17 cellular contexts compared by ENCODE assay signal in genomic region chr16:68774982-68775381, GRCh38. TPM values are rescaled to one million over a fixed set of nuclear protein-coding genes. Genes with fewer than 3 reads are reported as not detected.
DNase-seq lines count a peak whose midpoint lies in the region; ATAC-seq and TF ChIP-seq lines count a peak whose summit lies in the region.
"Had no signal": no experiment of that assay in that cellular context is flagged by ENCODE, and none has a peak within 500 bp of the region (broad histone marks: within the 10 kb centered on the region; RNA-seq: fewer than 3 reads in every experiment).

No MANE protein-coding gene starts in this region.

- H3K9me3 ChIP-seq in hepatocyte (ENCODE audit: low read depth) (no peaks in the 10 kb centered on the region), heart left ventricle (no peaks in the 10 kb centered on the region), breast epithelium (no peaks in the 10 kb centered on the region)
- H3K9me3 ChIP-seq: BLaER1 had no signal

- no peak overlapping the region for H3K4me2 ChIP-seq in hepatocyte
- H3K4me2 ChIP-seq: BLaER1 had no signal

- TF ChIP-seq POLR2A in heart left ventricle (IDR thresholded peaks at IDR 0.05) (no peak), breast epithelium (IDR thresholded peaks at IDR 0.05) (no peak)

- H2AFZ ChIP-seq in hepatocyte, result no peak overlapping the region

- 76% methylated on average over 5 of the region's 5 CpGs for WGBS in hepatocyte (ENCODE audit: low lambda C conversion rate, missing lambda C conversion rate)
- 79 to 91% (median 87%) methylated on average over 5 of the region's 5 CpGs for WGBS in heart left ventricle, 4 donors

- H3K27ac ChIP-seq in VCaP (peak overlapping the region; percentile 91; the same call in 1 of the 2 replicates), hepatocyte (peak overlapping the region; percentile 8), heart left ventricle (no peak overlapping the region), breast epithelium (no peak overlapping the region)
- H3K27ac ChIP-seq: 22Rv1, BLaER1, KMS-11 had no signal

- intact Hi-C loops in heart left ventricle (cut with DNase I) (no loop called here), breast epithelium (cut with DNase I; ENCODE audit: low total_unique reads) (loop anchor here (1.0 kb wide), 1 partner anchor 10 kb away; no protein-coding TSS in a partner anchor)

- peaks cover 3% of the 10 kb centered on the region for H4K20me1 ChIP-seq in hepatocyte (ENCODE audit: insufficient read depth, poor library complexity, severe bottlenecking)
- H4K20me1 ChIP-seq: BLaER1 had no signal

- DNase-seq in DMS79 treated with DMSO at 0.1 percent for 48 hours (lab: John Stamatoyannopoulos, UW) (peak; percentile 20), DMS79 (lab: John Stamatoyannopoulos, UW) (no peak), hepatocyte (ENCODE audit: low spot score) (no peak), heart left ventricle (no peak), breast epithelium (ENCODE audit: low spot score in 2 of 2) (no peak), NK-92 (lab: John Stamatoyannopoulos, UW; ENCODE audit: unreplicated experiment) (no peak)
- DNase-seq: AML-193; CD8-positive, alpha-beta memory T cell; DMS53; HCEC 1CT had no signal

- TF ChIP-seq CTCF in VCaP (conservative IDR thresholded peaks at IDR 0.05) (no peak), hepatocyte (IDR thresholded peaks at IDR 0.05; ENCODE audit: poor library complexity) (no peak), heart left ventricle (IDR thresholded peaks at IDR 0.05) (no peak), breast epithelium (IDR thresholded peaks at IDR 0.05) (no peak)

- H3K36me3 ChIP-seq in hepatocyte (replicated peaks; ENCODE audit: insufficient read depth, low read depth) (no peaks in the 10 kb centered on the region), heart left ventricle (no peaks in the 10 kb centered on the region), breast epithelium (no peaks in the 10 kb centered on the region)
- H3K36me3 ChIP-seq: BLaER1 had no signal

- ATAC-seq in heart left ventricle (no peak), HG03097 (IDR thresholded peaks at IDR 0.05; ENCODE audit: low FRiP score, unreplicated experiment) (no peak)
- ATAC-seq: GM12878 had no signal

- H3K4me3 ChIP-seq in hepatocyte (no peak overlapping the region), heart left ventricle (no peak overlapping the region), breast epithelium (no peak overlapping the region)
- H3K4me3 ChIP-seq: BLaER1, GM12878 had no signal

- H3K27me3 ChIP-seq in hepatocyte (no peaks in the 10 kb centered on the region), heart left ventricle (peaks cover 0 to 17% (median 0%) of the 10 kb centered on the region in 9 donors), breast epithelium (no peaks in the 10 kb centered on the region)
- H3K27me3 ChIP-seq: BLaER1 had no signal

- peaks cover 26% of the 10 kb centered on the region for H3K4me1 ChIP-seq in hepatocyte (ENCODE audit: insufficient read depth)
- H3K4me1 ChIP-seq in heart left ventricle, result no peaks in the 10 kb centered on the region
- peaks cover 3 to 18% of the 10 kb centered on the region in 2 donors for H3K4me1 ChIP-seq in breast epithelium

- H3K9me2 ChIP-seq in hepatocyte (replicated peaks; ENCODE audit: insufficient read depth), result no peaks in the 10 kb centered on the region

- peaks cover 59% of the 10 kb centered on the region for H3K79me2 ChIP-seq in hepatocyte

RNA-seq across cellular contexts. Expression of gene CDH1, which starts 37.9 kb away (rescaled TPM):
- total RNA-seq in hepatocyte, result 190 and 193 TPM in 2 replicates
- polyA plus RNA-seq in hepatocyte, result 105 and 131 TPM in 2 replicates
- total RNA-seq in heart left ventricle, result 1 to 10 TPM in 1 of 9 donors, under 1 TPM in 1, not detected in 7; 0.27 to 5.3 TPM
- under 1 TPM in 1 of 2 donors, not detected in 1; 0.08 TPM for polyA plus RNA-seq in heart left ventricle
- 100 to 1,000 TPM in 1 of 3 donors, 10 to 100 TPM in 1, under 1 TPM in 1; 0.16 to 127 (median 86.5) TPM for total RNA-seq in breast epithelium
- polyA plus RNA-seq: IgD-negative memory B cell had no signal

Comparison
In these comparisons a context has a peak if more than half of its experiments do, and no peak if none do; other contexts are left out.
1. H3K27ac ChIP-seq: peak in VCaP (single experiment) and hepatocyte (single experiment); none in heart left ventricle (0 of 12) and breast epithelium (0 of 2).